Comparison of ENCODE assay signal across 34 cellular contexts in genomic region chr5:58363850-58364249, GRCh38.
"Had no signal": no experiment of that assay in that cellular context is flagged by ENCODE, and none has a peak within 500 bp of the region (broad histone marks: within the 10 kb centered on the region; RNA-seq: fewer than 3 reads in every experiment).

No MANE protein-coding gene starts in this region.

- H3K4me2 ChIP-seq: KMS-11 had no signal

- H3K36me3 ChIP-seq: MG63 had no signal

- H3K27ac ChIP-seq: KMS-11 had no signal

- H3K4me3 ChIP-seq: MG63 had no signal

- H3K27me3 ChIP-seq: MG63 had no signal

- H3K9me3 ChIP-seq: MG63 had no signal

- DNase-seq: Karpas-422, Kasumi-1, KG1, MG63, MM.1S, MV-4-11, NCI-H1048, NCI-H1092, NCI-H1092 treated with DMSO at 0.1 percent for 48 hours, NCI-H1105, NCI-H1105 treated with DMSO at 0.1 percent for 48 hours, NCI-H1417, NCI-H1417 treated with DMSO at 0.1 percent for 48 hours, NCI-H1436, NCI-H1436 treated with DMSO at 0.1 percent for 48 hours, NCI-H146, NCI-H1694, NCI-H1694 treated with DMSO at 0.1 percent for 48 hours, NCI-H187, NCI-H187 treated with DMSO at 0.1 percent for 48 hours, NCI-H1930, NCI-H2029, NCI-H2029 treated with DMSO at 0.1 percent for 48 hours, NCI-H2081, NCI-H2081 treated with DMSO at 0.1 percent for 48 hours, NCI-H2107, NCI-H2171, NCI-H2171 treated with DMSO at 0.1 percent for 48 hours, NCI-H2227 treated with DMSO at 0.1 percent for 48 hours, NCI-H226, NCI-H345, NCI-H446, NCI-H446 treated with DMSO at 0.1 percent for 48 hours had no signal

- H3K9ac ChIP-seq: KMS-11 had no signal
